In genomic region chrX:18389968-18390367, GRCh38 we compare ENCODE assay signal across 24 cellular contexts. TPM values are rescaled to one million over a fixed set of nuclear protein-coding genes. Genes with fewer than 3 reads are reported as not detected.
DNase-seq lines count a peak whose midpoint lies in the region; FAIRE-seq and TF ChIP-seq lines count a peak whose summit lies in the region.
"Had no signal": no experiment of that assay in that cellular context is flagged by ENCODE, and none has a peak within 500 bp of the region (broad histone marks: within the 10 kb centered on the region; RNA-seq: fewer than 3 reads in every experiment).

No MANE protein-coding gene starts in this region.

- DNase-seq in BE2C: no peak
- DNase-seq in NCI-H2227 treated with DMSO at 0.1 percent for 48 hours (lab: John Stamatoyannopoulos, UW): peak; percentile 4
- DNase-seq in endothelial cell of umbilical vein (ENCODE audit: low read depth, low spot score): no peak
- no peak for DNase-seq in activated naive CD4-positive, alpha-beta T cell (lab: John Stamatoyannopoulos, UW)
- no peak for DNase-seq in uterus
- DNase-seq in progenitor cell of endocrine pancreas (ENCODE audit: low spot score, unreplicated experiment): no peak
- DNase-seq in small intestine: no peak
- DNase-seq: activated CD4-positive, alpha-beta T cell treated with anti-CD3 and anti-CD28 coated beads, Interleukin-2, amount 50 U/mL, for 4 hours; activated naive CD4-positive, alpha-beta T cell treated with anti-CD3 and anti-CD28 coated beads for 36 hours; activated T-cell treated with anti-CD3 and anti-CD28 coated beads for 4 hours; AML-193; Calu3; GF-D8; H7; mesenchymal stem cell; natural killer cell; NCI-H1048; NCI-H2029 treated with DMSO at 0.1 percent for 48 hours; posterior cingulate gyrus; stimulated activated CD4-positive, alpha-beta T cell treated with anti-CD3 and anti-CD28 coated beads, Interleukin-4, amount 100 ng/mL, for 1 hour had no signal

- H3K4me1 ChIP-seq in BE2C: no peaks in the 10 kb centered on the region
- H3K4me1 ChIP-seq in endothelial cell of umbilical vein (ENCODE audit: control insufficient read depth, extremely low read depth, insufficient read depth, low read length): no peaks in the 10 kb centered on the region
- H3K4me1 ChIP-seq in uterus: no peaks in the 10 kb centered on the region
- no peaks in the 10 kb centered on the region for H3K4me1 ChIP-seq in small intestine (ENCODE audit: control insufficient read depth in 2 of 2, insufficient read depth in 1 of 2, low read depth in 1 of 2, low read length in 1 of 2)

- peaks cover 4% of the 10 kb centered on the region for H3K9me3 Mint-ChIP-seq in progenitor cell of endocrine pancreas (ENCODE audit: low read depth)
- H3K9me3 Mint-ChIP-seq: activated naive CD4-positive, alpha-beta T cell treated with anti-CD3 and anti-CD28 coated beads for 36 hours; IgD-negative memory B cell; natural killer cell had no signal

- no peak overlapping the region for H3K9ac ChIP-seq in endothelial cell of umbilical vein (replicated peaks; ENCODE audit: extremely low read depth, insufficient read depth, low read length)

- FAIRE-seq in endothelial cell of umbilical vein (lab: Jason Lieb, UNC) (peak; percentile 8), small intestine (lab: Jason Lieb, UNC) (no peak)
- FAIRE-seq: astrocyte had no signal

- dilution Hi-C loops in endothelial cell of umbilical vein (cut with MboI; ENCODE audit: extremely low pct_ligation_motif_present, low sequenced_read_pairs): no loop called here

- no peak overlapping the region for H3K27ac ChIP-seq in endothelial cell of umbilical vein (ENCODE audit: insufficient read depth, low read depth, low read length)
- no peak overlapping the region for H3K27ac ChIP-seq in uterus
- H3K27ac ChIP-seq in small intestine (ENCODE audit: low read depth in 1 of 2, low read length in 1 of 2): no peak overlapping the region
- H3K27ac ChIP-seq: HL-60 had no signal

- no peak overlapping the region for H3K27ac Mint-ChIP-seq in progenitor cell of endocrine pancreas
- H3K27ac Mint-ChIP-seq: activated naive CD4-positive, alpha-beta T cell treated with anti-CD3 and anti-CD28 coated beads for 36 hours; IgD-negative memory B cell; natural killer cell had no signal

- H3K27me3 Mint-ChIP-seq in progenitor cell of endocrine pancreas: no peaks in the 10 kb centered on the region

- CTCF ChIA-PET in endothelial cell of umbilical vein (lab: Charles Lee): interaction anchor here (2.5 kb wide), 1 partner anchor 944 kb away, joined by 35 read pairs; no protein-coding TSS in a partner anchor

- no peaks in the 10 kb centered on the region for H3K9me1 ChIP-seq in endothelial cell of umbilical vein (replicated peaks; ENCODE audit: control insufficient read depth, extremely low read depth, insufficient read depth, low read length)

- H3K9me3 ChIP-seq in BE2C (no peaks in the 10 kb centered on the region), endothelial cell of umbilical vein (replicated peaks; ENCODE audit: control insufficient read depth, insufficient read depth, low read length) (no peaks in the 10 kb centered on the region), uterus (no peaks in the 10 kb centered on the region), small intestine (ENCODE audit: control insufficient read depth, low read depth) (no peaks in the 10 kb centered on the region)

- no TSS peak for BruUV-seq in endothelial cell of umbilical vein (replicated peaks; lab: Mats Ljungman, UMichigan)

- intact Hi-C loops in endothelial cell of umbilical vein (cut with micrococcal nuclease) (loop anchor here (2.0 kb wide), 1 partner anchor 511 kb away; no protein-coding TSS in a partner anchor), uterus (cut with DNase I; ENCODE audit: low total_unique reads) (no loop called here)

- H2AFZ ChIP-seq in endothelial cell of umbilical vein (ENCODE audit: low read depth, low read length): no peak overlapping the region

- POLR2A ChIA-PET in endothelial cell of umbilical vein (lab: Charles Lee): no interaction called here

- no peaks in the 10 kb centered on the region for H3K79me2 ChIP-seq in endothelial cell of umbilical vein (ENCODE audit: control insufficient read depth, insufficient read depth, low read length)

- 61 to 86% (median 69%) methylated on average over 2 to 3 of the region's 3 CpGs for WGBS in small intestine, 3 donors

- H3K4me2 ChIP-seq in endothelial cell of umbilical vein (ENCODE audit: insufficient read depth, low read length): no peak overlapping the region

- no peak overlapping the region for H3K4me3 Mint-ChIP-seq in progenitor cell of endocrine pancreas (ENCODE audit: low read depth)
- H3K4me3 Mint-ChIP-seq: activated naive CD4-positive, alpha-beta T cell treated with anti-CD3 and anti-CD28 coated beads for 36 hours; IgD-negative memory B cell; natural killer cell had no signal

- no peaks in the 10 kb centered on the region for H4K20me1 ChIP-seq in endothelial cell of umbilical vein (replicated peaks; ENCODE audit: control insufficient read depth, extremely low read depth, insufficient read depth, low read length)

- no peaks in the 10 kb centered on the region for H3K4me1 Mint-ChIP-seq in progenitor cell of endocrine pancreas (ENCODE audit: low read depth)

- H3K4me3 ChIP-seq in BE2C (ENCODE audit: low read depth, low read length) (no peak overlapping the region), endothelial cell of umbilical vein (replicated peaks in 1 of 3; ENCODE audit: insufficient read depth in 1 of 3, low read depth in 1 of 3, low read length in 3 of 3) (no peak overlapping the region), uterus (no peak overlapping the region), small intestine (ENCODE audit: low read depth in 1 of 2, low read length in 2 of 2) (no peak overlapping the region)

- H3K36me3 ChIP-seq in BE2C: no peaks in the 10 kb centered on the region
- H3K36me3 ChIP-seq in endothelial cell of umbilical vein (ENCODE audit: control insufficient read depth in 2 of 2, extremely low read depth in 1 of 2, insufficient read depth in 2 of 2, low read length in 2 of 2): no peaks in the 10 kb centered on the region
- H3K36me3 ChIP-seq in uterus: no peaks in the 10 kb centered on the region
- H3K36me3 ChIP-seq in small intestine (ENCODE audit: control insufficient read depth in 2 of 2, insufficient read depth in 2 of 2, low read length in 2 of 2): no peaks in the 10 kb centered on the region

- no peaks in the 10 kb centered on the region for H3K27me3 ChIP-seq in BE2C
- H3K27me3 ChIP-seq in endothelial cell of umbilical vein (ENCODE audit: control insufficient read depth in 2 of 2, insufficient read depth in 2 of 2, low read length in 2 of 2): no peaks in the 10 kb centered on the region
- H3K27me3 ChIP-seq in uterus: no peaks in the 10 kb centered on the region
- H3K27me3 ChIP-seq in small intestine (ENCODE audit: control insufficient read depth in 2 of 2, insufficient read depth in 2 of 2, low read length in 2 of 2): no peaks in the 10 kb centered on the region

- no peak for TF ChIP-seq POLR2A in endothelial cell of umbilical vein (IDR thresholded peaks at IDR 0.05; ENCODE audit: low read depth, low read length)
- no peak for TF ChIP-seq POLR2A in uterus (IDR thresholded peaks at IDR 0.05)

- H3K36me3 Mint-ChIP-seq in progenitor cell of endocrine pancreas (ENCODE audit: insufficient read depth): no peaks in the 10 kb centered on the region
- H3K36me3 Mint-ChIP-seq: IgD-negative memory B cell, natural killer cell had no signal

- peak; percentile 38 for TF ChIP-seq CTCF in BE2C (IDR thresholded peaks at IDR 0.05; ENCODE audit: low read depth, low read length)
- 0 out of 3 replicates have a peak, but pooled peaks have one; percentile 16 for TF ChIP-seq CTCF in GM12872 (IDR thresholded peaks at IDR 0.05; ENCODE audit: insufficient read depth, low read depth, low read length)
- TF ChIP-seq CTCF in endothelial cell of umbilical vein (IDR thresholded peaks at IDR 0.05; ENCODE audit: extremely low read depth in 1 of 2, insufficient read depth in 1 of 2, low read depth in 1 of 2, low read length in 2 of 2): no peak
- no peak for TF ChIP-seq CTCF in uterus (IDR thresholded peaks at IDR 0.05)
- no peak for TF ChIP-seq CTCF in progenitor cell of endocrine pancreas (IDR thresholded peaks at IDR 0.05; ENCODE audit: unreplicated experiment)

TF ChIP-seq in endothelial cell of umbilical vein, 7 proteins besides CTCF, POLR2A, EP300 and RAD21 (continues in another document):
- TF ChIP-seq EZH2 (IDR thresholded peaks at IDR 0.05; ENCODE audit: borderline replicate concordance, low read depth, low read length, severe bottlenecking): no peak
- TF ChIP-seq MYC (IDR thresholded peaks at IDR 0.05; ENCODE audit: low read depth, low read length): no peak
- TF ChIP-seq POLR2AphosphoS5 (IDR thresholded peaks at IDR 0.05; ENCODE audit: insufficient read depth, low read depth, low read length): no peak
- TF ChIP-seq FOS (IDR thresholded peaks at IDR 0.05; ENCODE audit: borderline replicate concordance, insufficient read depth, low read length): no peak

RNA-seq across cellular contexts. Expression of gene CDKL5, which starts 35.4 kb away (rescaled TPM):
- polyA plus RNA-seq in BE2C (2012; ENCODE audit: insufficient read depth, insufficient read length, low read depth): 1.6 TPM
- total RNA-seq in endothelial cell of umbilical vein (4.2 and 4.3 TPM in 2 replicates), uterus (10 to 100 TPM in 3 of 4 donors, 1 to 10 TPM in 1; 9.7 to 14.5 (median 13.2) TPM), progenitor cell of endocrine pancreas (21.9 TPM in 2 replicates)
- polyA plus RNA-seq in endothelial cell of umbilical vein (1.2 and 1.5 TPM in 2 replicates), small intestine (under 1 TPM; 0.22 to 0.78 (median 0.27) TPM)
- polyA plus RNA-seq in endothelial cell of umbilical vein (2011; cell fraction: cytosol; rRNA removed): 0.93 and 1.1 TPM in 2 replicates
- polyA plus RNA-seq in endothelial cell of umbilical vein (2011; cell fraction: nucleus; rRNA removed): 3.2 and 4.3 TPM in 2 replicates
- 2.2 TPM in 2 replicates for polyA plus RNA-seq in endothelial cell of umbilical vein (2012)
- 6.7 and 8.9 TPM in 2 replicates for polyA minus RNA-seq in endothelial cell of umbilical vein
- 4.2 TPM for polyA minus RNA-seq in endothelial cell of umbilical vein (2011; cell fraction: cytosol; rRNA and poly(A)+ RNA removed)
- polyA minus RNA-seq in endothelial cell of umbilical vein (2011; cell fraction: nucleus; rRNA and poly(A)+ RNA removed): 5.4 and 9.4 TPM in 2 replicates

RNA-seq across cellular contexts. Expression of gene SCML2, which starts 35.5 kb away (rescaled TPM):
- polyA plus RNA-seq in BE2C (2012; ENCODE audit: insufficient read depth, insufficient read length, low read depth): 7.8 TPM
- 0.69 and 2.7 TPM in 2 replicates for total RNA-seq in endothelial cell of umbilical vein
- 0.92 and 1.4 TPM in 2 replicates for polyA plus RNA-seq in endothelial cell of umbilical vein
- 1.0 and 1.1 TPM in 2 replicates for polyA plus RNA-seq in endothelial cell of umbilical vein (2011; cell fraction: cytosol; rRNA removed)
- 1.8 and 2.5 TPM in 2 replicates for polyA plus RNA-seq in endothelial cell of umbilical vein (2011; cell fraction: nucleus; rRNA removed)
- 0.82 and 1.1 TPM in 2 replicates for polyA plus RNA-seq in endothelial cell of umbilical vein (2012)
- 0.83 and 0.95 TPM in 2 replicates for polyA minus RNA-seq in endothelial cell of umbilical vein
- polyA minus RNA-seq in endothelial cell of umbilical vein (2011; cell fraction: cytosol; rRNA and poly(A)+ RNA removed): 11.7 TPM
- 1.1 and 1.4 TPM in 2 replicates for polyA minus RNA-seq in endothelial cell of umbilical vein (2011; cell fraction: nucleus; rRNA and poly(A)+ RNA removed)
- total RNA-seq in uterus: 10 to 100 TPM in 1 of 4 donors, 1 to 10 TPM in 2, under 1 TPM in 1; 0.26 to 15.8 (median 5.7) TPM
- 7.1 and 7.6 TPM in 2 replicates for total RNA-seq in progenitor cell of endocrine pancreas
- polyA plus RNA-seq in small intestine: 1 to 10 TPM in 2 of 3 donors, under 1 TPM in 1; 0.54 to 1.8 (median 1.6) TPM

Comparison
In these comparisons a context has a peak if more than half of its experiments do, and no peak if none do; other contexts are left out.
1. CTCF ChIP-seq: peak in BE2C (single experiment) and GM12872 (single experiment); none in endothelial cell of umbilical vein (0 of 2), uterus (0 of 4) and progenitor cell of endocrine pancreas (single experiment).